ENCODE assay signal across 8 cellular contexts in genomic region chr9:132944294-132945185, GRCh38. TPM values are rescaled to one million over a fixed set of nuclear protein-coding genes. Genes with fewer than 3 reads are reported as not detected.
DNase-seq lines count a peak whose midpoint lies in the region; ATAC-seq and TF ChIP-seq lines count a peak whose summit lies in the region.

Gene TSC1 (minus strand): TSS chr9:132944616. CDS start chr9:132928872, 15,744 bp downstream.

- DNase-seq in DMS79 (lab: John Stamatoyannopoulos, UW) (peak; percentile 83), H7 (peak; percentile 98), MM.1S (peak; percentile 92), SIG-M5 (lab: John Stamatoyannopoulos, UW) (peak; percentile 57), activated gamma-delta T cell (lab: John Stamatoyannopoulos, UW) (peak; percentile 98), fibroblast of villous mesenchyme (ENCODE audit: low read depth) (peak; percentile 98)
- DNase-seq in stimulated activated naive CD8-positive, alpha-beta T cell treated with anti-CD3 and anti-CD28 coated beads, Interleukin-15, amount 100 ng/mL, for 72 hours = peak; percentile 96 to 97

- H3K4me1 Mint-ChIP-seq in stimulated activated naive CD8-positive, alpha-beta T cell treated with anti-CD3 and anti-CD28 coated beads, Interleukin-15, amount 100 ng/mL, for 72 hours = peaks cover 39% of the 10 kb centered on the region

- peak within 1 kb of the TSS; percentile 88 for H3K27ac ChIP-seq in MM.1S (ENCODE audit: low read length)
- H3K27ac ChIP-seq in neural cell (ENCODE audit: low read length) = peak within 1 kb of the TSS; percentile 95

- H3F3A ChIP-seq in MM.1S (ENCODE audit: insufficient read depth, low read length) (peaks cover 16% of the 10 kb centered on the region; the same call in 1 of the 2 replicates), neural cell (ENCODE audit: insufficient read depth, low read length, poor library complexity, severe bottlenecking) (no peaks in the 10 kb centered on the region)

- no peaks in the 10 kb centered on the region for H3K27me3 Mint-ChIP-seq in stimulated activated naive CD8-positive, alpha-beta T cell treated with anti-CD3 and anti-CD28 coated beads, Interleukin-15, amount 100 ng/mL, for 72 hours

- no peaks in the 10 kb centered on the region for H3K36me3 ChIP-seq in H7 (replicated peaks; ENCODE audit: control insufficient read depth, insufficient read depth, low read length)
- no peaks in the 10 kb centered on the region for H3K36me3 ChIP-seq in MM.1S (replicated peaks; ENCODE audit: insufficient read depth, low read length)
- H3K36me3 ChIP-seq in neural cell (ENCODE audit: insufficient read depth, low read length) = no peaks in the 10 kb centered on the region

- TF ChIP-seq RAD21 in neural cell (conservative IDR thresholded peaks at IDR 0.05) = no peak

- H4K20me1 ChIP-seq in MM.1S (ENCODE audit: insufficient read depth, low read length) (no peaks in the 10 kb centered on the region; the same call in 1 of the 2 replicates), neural cell (ENCODE audit: insufficient read depth) (no peaks in the 10 kb centered on the region)

- ATAC-seq in stimulated activated naive CD8-positive, alpha-beta T cell treated with anti-CD3 and anti-CD28 coated beads, Interleukin-15, amount 100 ng/mL, for 72 hours = peak; percentile 89

- H3K4me1 ChIP-seq in MM.1S (ENCODE audit: low read length) = peaks cover 25% of the 10 kb centered on the region

- H3K4me3 Mint-ChIP-seq in stimulated activated naive CD8-positive, alpha-beta T cell treated with anti-CD3 and anti-CD28 coated beads, Interleukin-15, amount 100 ng/mL, for 72 hours = peak within 1 kb of the TSS; percentile 94 to 97

- H2AFZ ChIP-seq in MM.1S (ENCODE audit: low read length) = peak within 1 kb of the TSS; percentile 94
- H2AFZ ChIP-seq in neural cell (ENCODE audit: low read depth, low read length) = peak within 1 kb of the TSS; percentile 78

- no peaks in the 10 kb centered on the region for H3K9me2 ChIP-seq in MM.1S (replicated peaks; ENCODE audit: insufficient read depth, low read length)
- H3K9me2 ChIP-seq in neural cell (ENCODE audit: insufficient read depth, low read length) = no peaks in the 10 kb centered on the region

- H3K4me2 ChIP-seq in MM.1S (ENCODE audit: low read depth, low read length) = peak within 1 kb of the TSS; percentile 91
- H3K4me2 ChIP-seq in neural cell (ENCODE audit: low read length) = peak within 1 kb of the TSS; percentile 83

- H3K9me3 Mint-ChIP-seq in stimulated activated naive CD8-positive, alpha-beta T cell treated with anti-CD3 and anti-CD28 coated beads, Interleukin-15, amount 100 ng/mL, for 72 hours = no peaks in the 10 kb centered on the region

- peaks cover 49% of the 10 kb centered on the region for H3K79me2 ChIP-seq in MM.1S (ENCODE audit: low read length)
- H3K79me2 ChIP-seq in neural cell (replicated peaks; ENCODE audit: insufficient read depth, low read length) = peaks cover 37% of the 10 kb centered on the region

- H3K9me3 ChIP-seq in MM.1S (replicated peaks; ENCODE audit: insufficient read depth, low read length) (no peaks in the 10 kb centered on the region), neural cell (ENCODE audit: low read length) (no peaks in the 10 kb centered on the region)

- H3K27ac Mint-ChIP-seq in stimulated activated naive CD8-positive, alpha-beta T cell treated with anti-CD3 and anti-CD28 coated beads, Interleukin-15, amount 100 ng/mL, for 72 hours = peak within 1 kb of the TSS; percentile 100

- H3K9ac ChIP-seq in MM.1S (ENCODE audit: low read length) (peak within 1 kb of the TSS; percentile 94), neural cell (ENCODE audit: low read length) (peak within 1 kb of the TSS; percentile 93)

- peak within 1 kb of the TSS; percentile 85 for H3K4me3 ChIP-seq in H7 (ENCODE audit: insufficient read depth, low read depth, low read length)
- H3K4me3 ChIP-seq in MM.1S (ENCODE audit: low read length) = peak within 1 kb of the TSS; percentile 96
- peak within 1 kb of the TSS; percentile 80 for H3K4me3 ChIP-seq in fibroblast of villous mesenchyme (ENCODE audit: low read depth, low read length)
- H3K4me3 ChIP-seq in neural cell (ENCODE audit: low read length) = peak within 1 kb of the TSS; percentile 82

- TF ChIP-seq CTCF in MM.1S (IDR thresholded peaks at IDR 0.05; ENCODE audit: low read length) (no peak), fibroblast of villous mesenchyme (IDR thresholded peaks at IDR 0.05; ENCODE audit: insufficient read depth, low read depth, low read length) (no peak), neural cell (IDR thresholded peaks at IDR 0.05; ENCODE audit: poor library complexity, severe bottlenecking) (peak; percentile 28)

- TF ChIP-seq EP300 in neural cell (conservative IDR thresholded peaks at IDR 0.05; ENCODE audit: poor library complexity, severe bottlenecking) = peak; percentile 79

- no peaks in the 10 kb centered on the region for H3K27me3 ChIP-seq in H7 (ENCODE audit: control insufficient read depth, insufficient read depth, low read length)
- H3K27me3 ChIP-seq in MM.1S (replicated peaks; ENCODE audit: insufficient read depth, low read length) = peaks cover 2% of the 10 kb centered on the region
- no peaks in the 10 kb centered on the region for H3K27me3 ChIP-seq in neural cell (ENCODE audit: insufficient read depth, low read depth, low read length)

TF ChIP-seq in neural cell, 6 proteins besides CTCF, POLR2A, EP300 and RAD21:
- TF ChIP-seq SMC3 (conservative IDR thresholded peaks at IDR 0.05; ENCODE audit: poor library complexity) (no peak), MXI1 (conservative IDR thresholded peaks at IDR 0.05; ENCODE audit: poor library complexity, severe bottlenecking) (peak; percentile 88), TAF1 (IDR thresholded peaks at IDR 0.05; ENCODE audit: low read depth) (peak; percentile 100), EZH2 (IDR thresholded peaks at IDR 0.05; ENCODE audit: borderline replicate concordance, insufficient read depth, low read length, poor library complexity, severe bottlenecking) (no peak), REST (IDR thresholded peaks at IDR 0.05; ENCODE audit: borderline replicate concordance) (peak; percentile 99), POLR2AphosphoS5 (IDR thresholded peaks at IDR 0.05) (peak; percentile 93)

RNA-seq across cellular contexts. Expression of gene TSC1, which starts in this region (rescaled TPM):
- total RNA-seq in H7 (2014; rRNA removed; shearing (Covaris generic)) = 36.8 and 39.0 TPM in 2 replicates
- 51.9 and 65.2 TPM in 2 replicates for total RNA-seq in fibroblast of villous mesenchyme
- polyA plus RNA-seq in neural cell = 45.6 and 47.1 TPM in 2 replicates
- 70.8 and 89.5 TPM in 2 replicates for polyA minus RNA-seq in neural cell

Comparison
In these comparisons a context has a peak if more than half of its experiments do, and no peak if none do; other contexts are left out.
1. Peak in every context shown above with its lines: DNase-seq, ATAC-seq, H3K4me3 ChIP-seq and H3K27ac ChIP-seq.